ENCODE assay signal across 8 cellular contexts in genomic region chr10:87850742-87851205, GRCh38. TPM values are rescaled to one million over a fixed set of nuclear protein-coding genes. Genes with fewer than 3 reads are reported as not detected.
A peak's percentile ranks its signal among the peaks of the same experiment; 100 is the strongest.
DNase-seq lines count a peak whose midpoint lies in the region; ATAC-seq, FAIRE-seq and TF ChIP-seq lines count a peak whose summit lies in the region.

No MANE protein-coding gene starts in this region.

- no peak overlapping the region for H3K27ac Mint-ChIP-seq in activated naive CD4-positive, alpha-beta T cell treated with anti-CD3 and anti-CD28 coated beads for 36 hours

- H3K4me1 Mint-ChIP-seq in activated naive CD4-positive, alpha-beta T cell treated with anti-CD3 and anti-CD28 coated beads for 36 hours (ENCODE audit: low read depth) = peaks cover 4% of the 10 kb centered on the region

- 0 out of 2 replicates have a peak overlapping the region, but pooled peaks have one; percentile 5 for H3K27ac ChIP-seq in HL-60 (replicated peaks)

- no peak overlapping the region for H3K4me3 Mint-ChIP-seq in activated naive CD4-positive, alpha-beta T cell treated with anti-CD3 and anti-CD28 coated beads for 36 hours

- no peaks in the 10 kb centered on the region for H3K27me3 Mint-ChIP-seq in activated naive CD4-positive, alpha-beta T cell treated with anti-CD3 and anti-CD28 coated beads for 36 hours (ENCODE audit: low read depth)

- no peak for ATAC-seq in GM21528 (IDR thresholded peaks at IDR 0.05; ENCODE audit: low FRiP score, unreplicated experiment)

- FAIRE-seq in RCC 7860 (lab: Jason Lieb, UNC) = peak; percentile 23

- peak; percentile 73 for DNase-seq in DMS53 treated with DMSO at 0.1 percent for 48 hours (lab: John Stamatoyannopoulos, UW; ENCODE audit: unreplicated experiment)
- peak in 1 of 2 experiments; percentile 81 for DNase-seq in HL-60 (ENCODE audit: low read depth in 1 of 2, low spot score in 1 of 2)
- DNase-seq in RCC 7860 (ENCODE audit: low spot score) = peak; percentile 41
- DNase-seq in activated naive CD4-positive, alpha-beta T cell treated with anti-CD3 and anti-CD28 coated beads for 36 hours = peak; percentile 71
- peak in 41 of 42 donors; percentile 24 to 81 (median 59) for DNase-seq in head of caudate nucleus
- DNase-seq in putamen (ENCODE audit: low spot score) = peak; percentile 22
- DNase-seq in epidermal melanocyte (ENCODE audit: insufficient read length, low spot score) = no peak

- TF ChIP-seq CTCF in HL-60 (IDR thresholded peaks at IDR 0.05; ENCODE audit: insufficient read depth, low read length) = peak; percentile 56

- no peaks in the 10 kb centered on the region for H3K36me3 Mint-ChIP-seq in activated naive CD4-positive, alpha-beta T cell treated with anti-CD3 and anti-CD28 coated beads for 36 hours (ENCODE audit: low read depth)

- no peaks in the 10 kb centered on the region for H3K9me3 Mint-ChIP-seq in activated naive CD4-positive, alpha-beta T cell treated with anti-CD3 and anti-CD28 coated beads for 36 hours

- no peaks in the 10 kb centered on the region for H3K27me3 ChIP-seq in HL-60 (ENCODE audit: insufficient read depth, poor library complexity, severe bottlenecking)

- H3K4me3 ChIP-seq in HL-60 (replicated peaks; ENCODE audit: insufficient read depth, low read length) = no peak overlapping the region

- intact Hi-C loops in activated naive CD4-positive, alpha-beta T cell treated with anti-CD3 and anti-CD28 coated beads for 36 hours (cut with micrococcal nuclease) = loop anchor here (1.0 kb wide), 2 partner anchors 539 to 703 kb away; no protein-coding TSS in a partner anchor
- intact Hi-C loops in head of caudate nucleus (cut with DNase I) = loop anchor here (10.0 kb wide), 1 partner anchor 704 kb away; no protein-coding TSS in a partner anchor

- CTCF ChIA-PET in activated naive CD4-positive, alpha-beta T cell treated with anti-CD3 and anti-CD28 coated beads for 36 hours (lab: Charles Lee) = interaction anchor here (0.5 to 3.3 kb wide), 10 partner anchors 8 to 705 kb away, joined by 3 to 15 read pairs (median 4); no protein-coding TSS in a partner anchor

RNA-seq across cellular contexts. Expression of gene KLLN, which starts 12.6 kb away (rescaled TPM):
- total RNA-seq in activated naive CD4-positive, alpha-beta T cell treated with anti-CD3 and anti-CD28 coated beads for 36 hours = under 1 TPM; 0.17 to 0.21 TPM

RNA-seq across cellular contexts. Expression of gene PTEN, which starts 12.7 kb away (rescaled TPM):
- total RNA-seq in activated naive CD4-positive, alpha-beta T cell treated with anti-CD3 and anti-CD28 coated beads for 36 hours = 10 to 100 TPM; 30.4 to 34.9 TPM

RNA-seq across cellular contexts. Expression of gene ATAD1, which starts 32.7 kb away (rescaled TPM):
- 10 to 100 TPM; 47.4 to 53.7 TPM for total RNA-seq in activated naive CD4-positive, alpha-beta T cell treated with anti-CD3 and anti-CD28 coated beads for 36 hours
